ENCODE assay signal across 8 cellular contexts in genomic region chrX:132488092-132488749, GRCh38. TPM values are rescaled to one million over a fixed set of nuclear protein-coding genes. Genes with fewer than 3 reads are reported as not detected.
DNase-seq lines count a peak whose midpoint lies in the region; ATAC-seq and TF ChIP-seq lines count a peak whose summit lies in the region.

No MANE protein-coding gene starts in this region.

- H3K36me3 ChIP-seq in rectal smooth muscle tissue (ENCODE audit: control insufficient read depth, insufficient read depth, low read length) = no peaks in the 10 kb centered on the region

- no peak overlapping the region for H3K9ac ChIP-seq in rectal smooth muscle tissue (ENCODE audit: low read length)

- DNase-seq in NCI-H2029 treated with DMSO at 0.1 percent for 48 hours (lab: John Stamatoyannopoulos, UW) (peak; percentile 28), NCI-H2029 (lab: John Stamatoyannopoulos, UW) (no peak), NCI-H146 treated with DMSO at 0.1 percent for 48 hours (lab: John Stamatoyannopoulos, UW; ENCODE audit: unreplicated experiment) (peak; percentile 13), glutamatergic neuron (no peak)
- DNase-seq in activated T-helper 1 cell treated with anti-CD3 and anti-CD28 coated beads, Interleukin-12 subunit alpha, Interleukin-12 subunit beta, Interleukin-2, Interleukin-4 antibody, amounts not matched to agents 30 ng/mL and 10 ng/mL and 1 ng/mL, durations not matched to agents 14 hours and 24 hours and 36 hours (ENCODE audit: low spot score) = no peak

- intact Hi-C loops in activated T-helper 1 cell treated with anti-CD3 and anti-CD28 coated beads, Interleukin-12 subunit alpha, Interleukin-12 subunit beta, Interleukin-2, Interleukin-4 antibody, amounts not matched to agents 30 ng/mL and 10 ng/mL and 1 ng/mL, durations not matched to agents 14 hours and 24 hours and 36 hours (cut with micrococcal nuclease) = loop anchor here (2.0 to 10.0 kb wide), 4 partner anchors 269 to 1699 kb away; partner anchors contain the start of genes RAP2C and STK26

- H3K27me3 ChIP-seq in rectal smooth muscle tissue (ENCODE audit: control insufficient read depth, insufficient read depth, low read length) = no peaks in the 10 kb centered on the region

- H3K4me1 Mint-ChIP-seq in activated T-helper 1 cell treated with anti-CD3 and anti-CD28 coated beads, Interleukin-12 subunit alpha, Interleukin-12 subunit beta, Interleukin-2, Interleukin-4 antibody, amounts not matched to agents 30 ng/mL and 10 ng/mL and 1 ng/mL, durations not matched to agents 14 hours and 24 hours and 36 hours (ENCODE audit: low read depth) = peaks cover 35% of the 10 kb centered on the region
- no peaks in the 10 kb centered on the region for H3K4me1 Mint-ChIP-seq in glutamatergic neuron (ENCODE audit: low read depth, unreplicated experiment)

- H3K4me3 ChIP-seq in rectal smooth muscle tissue (ENCODE audit: low read length) = peak overlapping the region; percentile 68

- H3K27ac Mint-ChIP-seq in activated T-helper 1 cell treated with anti-CD3 and anti-CD28 coated beads, Interleukin-12 subunit alpha, Interleukin-12 subunit beta, Interleukin-2, Interleukin-4 antibody, amounts not matched to agents 30 ng/mL and 10 ng/mL and 1 ng/mL, durations not matched to agents 14 hours and 24 hours and 36 hours = peak overlapping the region; percentile 94
- H3K27ac Mint-ChIP-seq in glutamatergic neuron (ENCODE audit: unreplicated experiment) = no peak overlapping the region

- H3K4me3 Mint-ChIP-seq in activated T-helper 1 cell treated with anti-CD3 and anti-CD28 coated beads, Interleukin-12 subunit alpha, Interleukin-12 subunit beta, Interleukin-2, Interleukin-4 antibody, amounts not matched to agents 30 ng/mL and 10 ng/mL and 1 ng/mL, durations not matched to agents 14 hours and 24 hours and 36 hours = peak overlapping the region; percentile 95
- H3K4me3 Mint-ChIP-seq in glutamatergic neuron (ENCODE audit: unreplicated experiment) = peak overlapping the region; percentile 83

- peaks cover 7% of the 10 kb centered on the region for H3K27me3 Mint-ChIP-seq in activated T-helper 1 cell treated with anti-CD3 and anti-CD28 coated beads, Interleukin-12 subunit alpha, Interleukin-12 subunit beta, Interleukin-2, Interleukin-4 antibody, amounts not matched to agents 30 ng/mL and 10 ng/mL and 1 ng/mL, durations not matched to agents 14 hours and 24 hours and 36 hours (ENCODE audit: insufficient read depth)
- peaks cover 3% of the 10 kb centered on the region for H3K27me3 Mint-ChIP-seq in glutamatergic neuron (ENCODE audit: unreplicated experiment)

- peak overlapping the region; percentile 37 for H3K27ac ChIP-seq in rectal smooth muscle tissue (ENCODE audit: low read depth, low read length)

- no peaks in the 10 kb centered on the region for H3K9me3 Mint-ChIP-seq in activated T-helper 1 cell treated with anti-CD3 and anti-CD28 coated beads, Interleukin-12 subunit alpha, Interleukin-12 subunit beta, Interleukin-2, Interleukin-4 antibody, amounts not matched to agents 30 ng/mL and 10 ng/mL and 1 ng/mL, durations not matched to agents 14 hours and 24 hours and 36 hours
- H3K9me3 Mint-ChIP-seq in glutamatergic neuron (ENCODE audit: unreplicated experiment) = peaks cover 2% of the 10 kb centered on the region

- TF ChIP-seq CTCF in glutamatergic neuron (IDR thresholded peaks at IDR 0.05; ENCODE audit: partially characterized antibody, unreplicated experiment) = no peak

- no peaks in the 10 kb centered on the region for H3K36me3 Mint-ChIP-seq in activated T-helper 1 cell treated with anti-CD3 and anti-CD28 coated beads, Interleukin-12 subunit alpha, Interleukin-12 subunit beta, Interleukin-2, Interleukin-4 antibody, amounts not matched to agents 30 ng/mL and 10 ng/mL and 1 ng/mL, durations not matched to agents 14 hours and 24 hours and 36 hours (ENCODE audit: low read depth)
- no peaks in the 10 kb centered on the region for H3K36me3 Mint-ChIP-seq in glutamatergic neuron (ENCODE audit: unreplicated experiment)

- ATAC-seq in GM18517 (IDR thresholded peaks at IDR 0.05; ENCODE audit: unreplicated experiment) (no peak), HG03378 (IDR thresholded peaks at IDR 0.05; ENCODE audit: unreplicated experiment) (no peak)

- peaks cover 2% of the 10 kb centered on the region for H3K4me1 ChIP-seq in rectal smooth muscle tissue (ENCODE audit: control insufficient read depth, insufficient read depth, low read length)

RNA-seq across cellular contexts. Expression of gene MBNL3, which starts 0.6 kb away (rescaled TPM):
- total RNA-seq in activated T-helper 1 cell treated with anti-CD3 and anti-CD28 coated beads, Interleukin-12 subunit alpha, Interleukin-12 subunit beta, Interleukin-2, Interleukin-4 antibody, amounts not matched to agents 30 ng/mL and 10 ng/mL and 1 ng/mL, durations not matched to agents 14 hours and 24 hours and 36 hours = 8.9 and 12.3 TPM in 2 replicates
- total RNA-seq in glutamatergic neuron (ENCODE audit: unreplicated experiment) = 1.0 TPM

Comparison
In these comparisons a context has a peak if more than half of its experiments do, and no peak if none do; other contexts are left out.
1. DNase-seq: peak in NCI-H2029 treated with DMSO at 0.1 percent for 48 hours (single experiment) and NCI-H146 treated with DMSO at 0.1 percent for 48 hours (single experiment); none in NCI-H2029 (single experiment), activated T-helper 1 cell treated with anti-CD3 and anti-CD28 coated beads, Interleukin-12 subunit alpha, Interleukin-12 subunit beta, Interleukin-2, Interleukin-4 antibody, amounts not matched to agents 30 ng/mL and 10 ng/mL and 1 ng/mL, durations not matched to agents 14 hours and 24 hours and 36 hours (single experiment) and glutamatergic neuron (single experiment).